1 cellular context compared by ENCODE assay signal in genomic region chrX:155031657-155032056, GRCh38.
TF ChIP-seq lines count a peak whose summit lies in the region.

No MANE protein-coding gene starts in this region.

TF ChIP-seq in K562, 482 proteins besides CTCF, POLR2A, EP300 and RAD21:
- peak; percentile 71 for TF ChIP-seq RFX1 (IDR thresholded peaks at IDR 0.05)
- no peak for TF ChIP-seq YBX1 (IDR thresholded peaks at IDR 0.05)
- TF ChIP-seq KDM1A (IDR thresholded peaks at IDR 0.05), result no peak
- TF ChIP-seq MED1 (CRISPR knock-in tag; IDR thresholded peaks at IDR 0.05; ENCODE audit: borderline replicate concordance), result no peak
- TF ChIP-seq ESRRA (IDR thresholded peaks at IDR 0.05; ENCODE audit: borderline replicate concordance, low read depth), result no peak
- TF ChIP-seq KLF10 (CRISPR knock-in tag; IDR thresholded peaks at IDR 0.05), result no peak
- no peak for TF ChIP-seq RBM34 (IDR thresholded peaks at IDR 0.05; ENCODE audit: borderline replicate concordance, insufficient read depth, low read length)
- TF ChIP-seq ZFP1 (CRISPR knock-in tag; IDR thresholded peaks at IDR 0.05), result peak; percentile 59; the same call in 1 of the 2 replicates
- 0 out of 2 replicates have a peak, but pooled peaks have one; percentile 17 for TF ChIP-seq PKNOX1 (IDR thresholded peaks at IDR 0.05)
- TF ChIP-seq ZFPM2 (CRISPR knock-in tag; IDR thresholded peaks at IDR 0.05), result no peak
